Comparison of ENCODE assay signal across 9 cellular contexts in the genomic region with DNA sequence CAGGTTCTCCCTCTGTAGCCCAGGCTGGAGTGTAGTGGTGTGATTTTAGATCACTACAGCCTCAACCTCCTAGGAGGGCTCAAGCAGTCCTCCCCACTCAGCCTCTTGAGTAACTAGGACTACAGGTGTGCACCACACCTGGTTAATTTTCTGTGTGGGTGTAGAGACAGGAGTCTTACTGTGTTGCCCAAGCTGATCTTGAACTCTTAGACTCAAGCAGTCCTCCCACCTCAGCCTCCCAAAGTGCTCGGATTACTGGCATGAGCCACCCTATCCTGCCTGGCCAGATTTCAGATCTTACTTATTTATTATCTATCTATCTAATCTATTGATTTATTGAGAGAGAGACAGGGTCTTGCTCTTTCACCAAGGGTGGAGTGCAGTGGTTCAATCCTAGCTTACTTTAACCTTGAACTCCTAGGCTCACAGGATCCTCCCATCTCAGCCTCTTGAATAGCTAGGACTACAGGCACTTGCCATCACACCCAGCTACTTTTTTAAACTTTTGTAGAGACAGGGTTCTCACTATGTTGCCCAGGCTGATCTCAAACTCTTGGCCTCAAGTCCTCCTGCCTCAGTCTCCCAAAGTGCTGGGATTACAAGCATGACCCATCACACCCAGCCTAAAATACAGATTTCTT.
DNase-seq lines count a peak whose midpoint lies in the region; ATAC-seq, FAIRE-seq and TF ChIP-seq lines count a peak whose summit lies in the region.
"Had no signal": no experiment of that assay in that cellular context is flagged by ENCODE, and none has a peak within 500 bp of the region (broad histone marks: within the 10 kb centered on the region; RNA-seq: fewer than 3 reads in every experiment).

No MANE protein-coding gene starts in this region.

- H3K27ac ChIP-seq in effector memory CD4-positive, alpha-beta T cell (ENCODE audit: insufficient read depth, low read length, poor library complexity, severe bottlenecking): peak overlapping the region; percentile 67

- peaks cover 37% of the 10 kb centered on the region for H3K4me1 ChIP-seq in effector memory CD4-positive, alpha-beta T cell (ENCODE audit: control insufficient read depth, insufficient read depth, low read length, poor library complexity, severe bottlenecking)
- peaks cover 48% of the 10 kb centered on the region for H3K4me1 ChIP-seq in skeletal muscle satellite cell (ENCODE audit: control insufficient read depth, insufficient read depth, low read length)

- no peaks in the 10 kb centered on the region for H3K36me3 ChIP-seq in effector memory CD4-positive, alpha-beta T cell (ENCODE audit: control insufficient read depth, insufficient read depth, low read length)
- H3K36me3 ChIP-seq in skeletal muscle satellite cell (ENCODE audit: insufficient read depth, low read length): no peaks in the 10 kb centered on the region

- no peaks in the 10 kb centered on the region for H3K9me3 ChIP-seq in effector memory CD4-positive, alpha-beta T cell (ENCODE audit: control insufficient read depth, low read length)
- H3K9me3 ChIP-seq in skeletal muscle satellite cell (replicated peaks; ENCODE audit: low read length): no peaks in the 10 kb centered on the region

- ATAC-seq in GM21528 (IDR thresholded peaks at IDR 0.05; ENCODE audit: low FRiP score, unreplicated experiment) (no peak), HG02840 (IDR thresholded peaks at IDR 0.05; ENCODE audit: low FRiP score, unreplicated experiment) (no peak), omental fat pad (ENCODE audit: low FRiP score) (no peak)

- peak overlapping the region; percentile 87 for H3K9ac ChIP-seq in skeletal muscle satellite cell (ENCODE audit: low read depth, low read length)

- DNase-seq in GM18507 (ENCODE audit: extremely low spot score, insufficient read length, low read depth) (no peak), omental fat pad (ENCODE audit: low spot score) (no peak)
- DNase-seq in effector memory CD4-positive, alpha-beta T cell: no peak
- DNase-seq in stimulated activated CD4-positive, alpha-beta T cell treated with anti-CD3 and anti-CD28 coated beads, Interleukin-2, amount 100 ng/mL, for 48 hours: no peak
- DNase-seq: stimulated activated CD4-positive, alpha-beta T cell treated with anti-CD3 and anti-CD28 coated beads, Interleukin-4, amount 100 ng/mL, for 24 hours had no signal

- TF ChIP-seq CTCF in omental fat pad (IDR thresholded peaks at IDR 0.05): no peak

- no peaks in the 10 kb centered on the region for H3K27me3 ChIP-seq in effector memory CD4-positive, alpha-beta T cell (replicated peaks; ENCODE audit: control insufficient read depth, insufficient read depth, low read length, poor library complexity, severe bottlenecking)
- no peaks in the 10 kb centered on the region for H3K27me3 ChIP-seq in skeletal muscle satellite cell (ENCODE audit: control insufficient read depth, insufficient read depth, low read length)

- 0 out of 2 replicates have a peak, but pooled peaks have one; percentile 17 for TF ChIP-seq POLR2A in Raji (IDR thresholded peaks at IDR 0.05; ENCODE audit: insufficient read depth, low read depth, low read length)

- FAIRE-seq in GM18507 (lab: Jason Lieb, UNC): peak; percentile 50

- H3K4me3 ChIP-seq in effector memory CD4-positive, alpha-beta T cell (ENCODE audit: insufficient read depth, low read depth, low read length, poor library complexity, severe bottlenecking): no peak overlapping the region
- no peak overlapping the region for H3K4me3 ChIP-seq in skeletal muscle satellite cell (ENCODE audit: low read length)

- H3K4me2 ChIP-seq in skeletal muscle satellite cell (ENCODE audit: low read length): no peak overlapping the region
